In the genomic region with DNA sequence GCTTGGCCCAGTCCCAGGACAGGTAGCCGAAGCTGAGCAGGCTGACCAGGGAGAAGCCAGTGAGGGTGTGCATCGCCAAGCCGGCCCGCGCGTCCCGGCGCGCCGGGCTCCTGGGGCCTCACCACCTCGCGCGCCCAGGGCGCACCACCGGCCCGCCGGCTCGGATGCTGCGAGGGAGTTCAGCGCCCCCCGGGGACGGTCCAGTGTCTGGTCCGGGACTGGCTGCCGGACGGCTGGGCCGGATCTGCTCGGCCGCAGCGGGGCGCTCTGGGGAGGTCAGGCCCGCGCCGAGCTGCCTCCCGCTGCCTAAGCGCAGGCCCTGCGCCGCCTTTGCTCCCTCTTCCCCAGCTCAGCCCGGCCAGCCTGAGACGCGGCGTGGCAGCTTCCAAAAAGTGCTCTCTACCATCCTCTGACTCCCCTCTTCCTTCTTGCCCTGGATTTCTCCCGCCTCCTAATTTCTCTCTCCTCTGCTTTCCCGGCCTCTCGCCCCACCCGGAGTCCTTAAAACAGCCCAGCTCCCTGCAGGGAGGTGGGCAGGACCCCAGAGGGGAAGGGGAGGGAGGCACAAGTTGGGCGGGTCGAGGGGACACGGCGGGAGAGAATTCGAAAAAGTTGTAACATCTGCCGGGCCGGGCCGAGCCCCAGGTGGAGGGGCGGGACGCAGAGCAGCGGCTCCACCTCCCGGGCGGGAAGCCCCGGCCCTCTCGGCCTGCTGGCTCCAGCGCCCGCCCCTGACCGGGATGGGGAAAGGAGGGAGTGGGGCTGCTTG, we compare ENCODE assay signal across 10 cellular contexts. TPM values are rescaled to one million over a fixed set of nuclear protein-coding genes. Genes with fewer than 3 reads are reported as not detected.
DNase-seq lines count a peak whose midpoint lies in the region; ATAC-seq and TF ChIP-seq lines count a peak whose summit lies in the region.
"Had no signal": no experiment of that assay in that cellular context is flagged by ENCODE, and none has a peak within 500 bp of the region (broad histone marks: within the 10 kb centered on the region; RNA-seq: fewer than 3 reads in every experiment).

A gene (minus strand): TSS at position 605 of the 769 bp plus-strand sequence. CDS start 532 bp downstream, at position 73.

- TF ChIP-seq CTCF in ascending aorta (IDR thresholded peaks at IDR 0.05) (peak in 1 of 3 experiments; percentile 31), retinal pigment epithelial cell (conservative IDR thresholded peaks at IDR 0.05; ENCODE audit: low read depth, low read length) (peak; percentile 34)

- ATAC-seq in right cardiac atrium (peak; percentile 67 to 79), GM21447 (IDR thresholded peaks at IDR 0.05; ENCODE audit: unreplicated experiment) (no peak), HG03378 (IDR thresholded peaks at IDR 0.05; ENCODE audit: unreplicated experiment) (no peak)
- ATAC-seq: activated T-helper 17 cell treated with anti-CD3 and anti-CD28 coated beads, Interleukin-2, amount 50 U/mL, for 72 hours had no signal

- H3K4me3 ChIP-seq in ascending aorta: peak within 1 kb of the TSS; percentile 46 to 60
- peak within 1 kb of the TSS; percentile 16 for H3K4me3 ChIP-seq in right cardiac atrium (ENCODE audit: low read length)
- peak within 1 kb of the TSS; percentile 50 for H3K4me3 ChIP-seq in retinal pigment epithelial cell (ENCODE audit: low read length)

- H3K36me3 ChIP-seq in ES-I3 (ENCODE audit: insufficient read depth, low read length): no peaks in the 10 kb centered on the region
- no peaks in the 10 kb centered on the region for H3K36me3 ChIP-seq in ascending aorta

- no peak for TF ChIP-seq POLR2A in erythroblast (IDR thresholded peaks at IDR 0.05; ENCODE audit: low read length)

- H3K4me1 ChIP-seq in ES-I3 (ENCODE audit: insufficient read depth, low read length) (peaks cover 44% of the 10 kb centered on the region), ascending aorta (peaks cover 6 to 8% of the 10 kb centered on the region in 2 donors), right cardiac atrium (ENCODE audit: control insufficient read depth, insufficient read depth, low read length) (no peaks in the 10 kb centered on the region)

- H3K27me3 ChIP-seq in ascending aorta (no peaks in the 10 kb centered on the region), right cardiac atrium (ENCODE audit: control insufficient read depth, insufficient read depth) (no peaks in the 10 kb centered on the region)

- DNase-seq in ascending aorta (ENCODE audit: low spot score in 2 of 2) (no peak), right cardiac atrium (peak; percentile 59 to 86 (median 84)), retinal pigment epithelial cell (ENCODE audit: low read depth) (peak; percentile 78), GOT3 (lab: John Stamatoyannopoulos, UW) (no peak), erythroblast (lab: John Stamatoyannopoulos, UW) (no peak)
- DNase-seq: NCI-H446 treated with DMSO at 0.1 percent for 48 hours had no signal

- intact Hi-C loops in ascending aorta (cut with DNase I): no loop called here
- intact Hi-C loops in right cardiac atrium (cut with DNase I): no loop called here

- no peaks in the 10 kb centered on the region for H3K9me3 ChIP-seq in ES-I3 (ENCODE audit: control insufficient read depth, insufficient read depth, low read length)
- H3K9me3 ChIP-seq in ascending aorta: no peaks in the 10 kb centered on the region
- H3K9me3 ChIP-seq in right cardiac atrium (ENCODE audit: control insufficient read depth, low read length): no peaks in the 10 kb centered on the region

- 2% methylated on average over 63 of the region's 63 CpGs for WGBS in right cardiac atrium

- H3K27ac ChIP-seq in ascending aorta (peak within 1 kb of the TSS; percentile 33 to 41), right cardiac atrium (ENCODE audit: low read length) (no peak within 1 kb of the TSS)

- peak within 1 kb of the TSS; percentile 60 for H3K9ac ChIP-seq in ES-I3 (ENCODE audit: low read depth, low read length)

RNA-seq across cellular contexts. Expression of the gene that starts here (rescaled TPM):
- total RNA-seq in ascending aorta (not detected), right cardiac atrium (1 to 10 TPM in 1 of 4 donors, under 1 TPM in 3; 0.49 to 1.1 (median 0.66) TPM)
- 0.25 TPM for polyA plus RNA-seq in right cardiac atrium
- total RNA-seq: activated T-helper 17 cell treated with anti-CD3 and anti-CD28 coated beads, Interleukin-2, amount 50 U/mL, for 72 hours had no signal

Comparison
In these comparisons a context has a peak if more than half of its experiments do, and no peak if none do; other contexts are left out.
1. DNase-seq: peak in right cardiac atrium (3 of 3) and retinal pigment epithelial cell (single experiment); none in ascending aorta (0 of 2), GOT3 (single experiment) and erythroblast (0 of 2).
2. ATAC-seq: peak in right cardiac atrium (2 of 2); none in GM21447 (single experiment) and HG03378 (single experiment).
3. Peak in every context shown above with its lines, with median percentiles within 50 percentile points of each other: H3K4me3 ChIP-seq.